Comparison of ENCODE assay signal across 11 cellular contexts in genomic region chr6:31560697-31561058, GRCh38. TPM values are rescaled to one million over a fixed set of nuclear protein-coding genes. Genes with fewer than 3 reads are reported as not detected.
DNase-seq lines count a peak whose midpoint lies in the region; ATAC-seq and TF ChIP-seq lines count a peak whose summit lies in the region.
"Had no signal": no experiment of that assay in that cellular context is flagged by ENCODE, and none has a peak within 500 bp of the region (broad histone marks: within the 10 kb centered on the region; RNA-seq: fewer than 3 reads in every experiment).

No MANE protein-coding gene starts in this region.

- H3K27me3 Mint-ChIP-seq in activated naive CD4-positive, alpha-beta T cell treated with anti-CD3 and anti-CD28 coated beads, Interleukin-2, amount 10 ng/mL, durations not matched to agents 7 days and 5 days = peaks cover 30% of the 10 kb centered on the region
- H3K27me3 Mint-ChIP-seq in WTC11 (ENCODE audit: low read depth) (no peaks in the 10 kb centered on the region; the same call in 1 of the 2 replicates), immature natural killer cell (ENCODE audit: low read depth in 3 of 3) (peaks cover 5 to 24% (median 10%) of the 10 kb centered on the region in 3 donors)

- CTCF ChIA-PET in activated naive CD4-positive, alpha-beta T cell treated with anti-CD3 and anti-CD28 coated beads, Interleukin-2, amount 10 ng/mL, durations not matched to agents 7 days and 5 days (lab: Charles Lee) = interaction anchor here (2.5 to 17.7 kb wide), 2 partner anchors 10 to 28 kb away, joined by 12 to 1087 read pairs; partner anchors contain the start of genes LST1, LTB, NCR3 and TNF
- CTCF ChIA-PET in WTC11 (lab: Charles Lee) = interaction anchor here (0.9 kb wide), 1 partner anchor 10 kb away, joined by 3 read pairs; no protein-coding TSS in a partner anchor

- no peak for TF ChIP-seq CTCF in WTC11 (IDR thresholded peaks at IDR 0.05)

- H3K4me3 Mint-ChIP-seq in activated naive CD4-positive, alpha-beta T cell treated with anti-CD3 and anti-CD28 coated beads, Interleukin-2, amount 10 ng/mL, durations not matched to agents 7 days and 5 days = peak overlapping the region; percentile 63
- H3K4me3 Mint-ChIP-seq in WTC11 (no peak overlapping the region), immature natural killer cell (peak overlapping the region; percentile 77 to 94 (median 83))

- no peak for DNase-seq in activated naive CD4-positive, alpha-beta T cell treated with anti-CD3 and anti-CD28 coated beads, Interleukin-2, amount 10 ng/mL, durations not matched to agents 7 days and 5 days
- no peak for DNase-seq in activated naive CD4-positive, alpha-beta T cell treated with anti-CD3 and anti-CD28 coated beads, Interleukin-2, amount 50 U/mL, for 16 hours
- DNase-seq in WTC11 (ENCODE audit: low spot score) (no peak), immature natural killer cell (no peak), substantia nigra (lab: John Stamatoyannopoulos, UW) (no peak), NCI-H226 (no peak)
- DNase-seq: stimulated activated CD4-positive, alpha-beta T cell treated with anti-CD3 and anti-CD28 coated beads, Interleukin-2, amount 100 ng/mL, for 48 hours had no signal

- H3K27ac ChIP-seq in substantia nigra (ENCODE audit: low read depth, low read length, poor library complexity, severe bottlenecking) = peak overlapping the region; percentile 31
- H3K27ac ChIP-seq: SK-N-MC had no signal

- H3K27ac Mint-ChIP-seq in activated naive CD4-positive, alpha-beta T cell treated with anti-CD3 and anti-CD28 coated beads, Interleukin-2, amount 10 ng/mL, durations not matched to agents 7 days and 5 days = peak overlapping the region; percentile 91
- H3K27ac Mint-ChIP-seq in WTC11 (peak overlapping the region; percentile 32; the same call in 1 of the 2 replicates), immature natural killer cell (peak overlapping the region; percentile 91 to 97 (median 95))

- peaks cover 61% of the 10 kb centered on the region for H3K36me3 Mint-ChIP-seq in activated naive CD4-positive, alpha-beta T cell treated with anti-CD3 and anti-CD28 coated beads, Interleukin-2, amount 10 ng/mL, durations not matched to agents 7 days and 5 days
- H3K36me3 Mint-ChIP-seq in WTC11 (peaks cover 15% of the 10 kb centered on the region), immature natural killer cell (peaks cover 3 to 15% (median 8%) of the 10 kb centered on the region in 3 donors)

- H3K4me1 Mint-ChIP-seq in activated naive CD4-positive, alpha-beta T cell treated with anti-CD3 and anti-CD28 coated beads, Interleukin-2, amount 10 ng/mL, durations not matched to agents 7 days and 5 days = peaks cover 73% of the 10 kb centered on the region
- peaks cover 9% of the 10 kb centered on the region for H3K4me1 Mint-ChIP-seq in WTC11
- peaks cover 67 to 68% of the 10 kb centered on the region in 2 donors for H3K4me1 Mint-ChIP-seq in immature natural killer cell

- POLR2A ChIA-PET in WTC11 (lab: Charles Lee) = no interaction called here

- no peaks in the 10 kb centered on the region for H3K9me3 Mint-ChIP-seq in activated naive CD4-positive, alpha-beta T cell treated with anti-CD3 and anti-CD28 coated beads, Interleukin-2, amount 10 ng/mL, durations not matched to agents 7 days and 5 days
- H3K9me3 Mint-ChIP-seq in WTC11 (no peaks in the 10 kb centered on the region), immature natural killer cell (no peaks in the 10 kb centered on the region)

- ATAC-seq in WTC11 = no peak
- no peak for ATAC-seq in GM18519 (IDR thresholded peaks at IDR 0.05; ENCODE audit: low FRiP score, unreplicated experiment)
- no peak for ATAC-seq in HG03097 (IDR thresholded peaks at IDR 0.05; ENCODE audit: low FRiP score, unreplicated experiment)

TF ChIP-seq in WTC11, 78 proteins besides CTCF, POLR2A, EP300 and RAD21 (continues in another document):
- TF ChIP-seq ZNF121 (CRISPR knock-in tag; IDR thresholded peaks at IDR 0.05) (no peak), USF2 (CRISPR knock-in tag; IDR thresholded peaks at IDR 0.05) (no peak), FOXJ3 (CRISPR knock-in tag; IDR thresholded peaks at IDR 0.05; ENCODE audit: borderline replicate concordance) (no peak), FOXK1 (CRISPR knock-in tag; IDR thresholded peaks at IDR 0.05) (no peak), ZMAT4 (CRISPR knock-in tag; IDR thresholded peaks at IDR 0.05) (no peak), KAT7 (CRISPR knock-in tag; IDR thresholded peaks at IDR 0.05; ENCODE audit: borderline replicate concordance) (no peak), ATF3 (CRISPR knock-in tag; conservative IDR thresholded peaks at IDR 0.05) (no peak), ZNF281 (CRISPR knock-in tag; IDR thresholded peaks at IDR 0.05) (no peak)
- TF ChIP-seq, protein P1, sequence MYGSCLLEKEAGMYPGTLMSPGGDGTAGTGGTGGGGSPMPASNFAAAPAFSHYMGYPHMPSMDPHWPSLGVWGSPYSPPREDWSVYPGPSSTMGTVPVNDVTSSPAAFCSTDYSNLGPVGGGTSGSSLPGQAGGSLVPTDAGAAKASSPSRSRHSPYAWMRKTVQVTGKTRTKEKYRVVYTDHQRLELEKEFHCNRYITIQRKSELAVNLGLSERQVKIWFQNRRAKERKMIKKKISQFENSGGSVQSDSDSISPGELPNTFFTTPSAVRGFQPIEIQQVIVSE (CRISPR knock-in tag; IDR thresholded peaks at IDR 0.05; ENCODE audit: borderline replicate concordance) = no peak
- TF ChIP-seq, protein P2, sequence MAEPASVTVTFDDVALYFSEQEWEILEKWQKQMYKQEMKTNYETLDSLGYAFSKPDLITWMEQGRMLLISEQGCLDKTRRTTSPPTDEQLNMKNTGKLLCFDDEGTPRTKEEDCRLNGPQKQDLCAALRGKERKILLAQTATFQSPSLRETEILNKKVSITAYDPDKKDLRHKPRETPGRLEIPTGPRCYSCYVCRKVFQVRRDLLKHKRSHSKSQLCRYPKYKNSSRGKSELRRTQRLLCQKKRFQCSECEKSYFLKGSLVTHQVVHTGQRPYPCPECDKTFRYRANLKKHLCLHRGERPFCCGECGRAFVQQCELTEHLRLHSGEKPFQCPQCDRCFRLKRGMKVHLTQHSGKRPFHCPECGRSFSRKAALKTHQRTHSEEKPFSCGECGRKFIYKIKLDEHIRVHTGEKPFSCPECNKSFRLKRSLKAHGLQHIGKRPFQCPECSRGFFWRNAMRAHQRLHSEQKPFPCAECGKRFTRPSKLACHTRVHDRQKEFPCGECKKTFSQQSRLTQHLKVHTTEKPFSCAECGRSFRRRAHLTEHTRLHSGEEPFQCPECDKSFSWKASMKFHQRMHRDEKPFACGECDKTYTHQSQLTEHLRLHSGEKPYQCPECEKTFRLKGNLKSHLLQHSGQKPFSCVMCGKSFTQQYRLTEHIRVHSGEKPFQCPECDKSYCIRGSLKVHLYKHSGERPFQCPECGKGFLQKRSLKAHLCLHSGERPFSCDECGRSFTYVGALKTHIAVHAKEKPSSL (CRISPR knock-in tag; conservative IDR thresholded peaks at IDR 0.05) = no peak

RNA-seq across cellular contexts. Expression of gene LTA, which starts 11.4 kb away (rescaled TPM):
- total RNA-seq in WTC11 (2021) = 0.46 to 1.2 TPM (median 0.87 TPM) in 3 replicates
- 1 to 10 TPM; 1.4 to 6.6 (median 3.1) TPM for polyA plus RNA-seq in immature natural killer cell
- total RNA-seq: lung microvascular endothelial cell had no signal

RNA-seq across cellular contexts. Expression of gene NFKBIL1, which starts 13.3 kb away (rescaled TPM):
- total RNA-seq in WTC11 (2021) = 14.9 to 19.5 TPM (median 17.1 TPM) in 3 replicates
- 10 to 100 TPM in 2 of 3 donors, 1 to 10 TPM in 1; 5.0 to 15.0 (median 13.6) TPM for polyA plus RNA-seq in immature natural killer cell

RNA-seq across cellular contexts. Expression of gene ATP6V1G2, which starts 14.3 kb away (rescaled TPM):
- 2.7 to 4.1 TPM (median 4.0 TPM) in 3 replicates for total RNA-seq in WTC11 (2021)
- not detected for polyA plus RNA-seq in immature natural killer cell

RNA-seq across cellular contexts. Expression of gene TNF, which starts 14.7 kb away (rescaled TPM):
- 0.23 to 0.46 TPM (median 0.31 TPM) in 3 replicates for total RNA-seq in WTC11 (2021)
- 1 to 10 TPM; 2.1 to 5.9 (median 5.6) TPM for polyA plus RNA-seq in immature natural killer cell
- total RNA-seq: lung microvascular endothelial cell had no signal

RNA-seq across cellular contexts. Expression of gene DDX39B, which starts 18.9 kb away (rescaled TPM):
- 704 to 738 TPM (median 712 TPM) in 3 replicates for total RNA-seq in WTC11 (2021)
- polyA plus RNA-seq in immature natural killer cell = 10 to 100 TPM; 49.7 to 71.6 (median 56.2) TPM

Comparison
In these comparisons a context has a peak if more than half of its experiments do, and no peak if none do; other contexts are left out.
1. H3K27ac Mint-ChIP-seq: peak in every context shown above with its lines; median percentile 95 in immature natural killer cell; 91 in activated naive CD4-positive, alpha-beta T cell treated with anti-CD3 and anti-CD28 coated beads, Interleukin-2, amount 10 ng/mL, durations not matched to agents 7 days and 5 days; 32 in WTC11.